ENCODE assay signal across 19 cellular contexts in the genomic region with DNA sequence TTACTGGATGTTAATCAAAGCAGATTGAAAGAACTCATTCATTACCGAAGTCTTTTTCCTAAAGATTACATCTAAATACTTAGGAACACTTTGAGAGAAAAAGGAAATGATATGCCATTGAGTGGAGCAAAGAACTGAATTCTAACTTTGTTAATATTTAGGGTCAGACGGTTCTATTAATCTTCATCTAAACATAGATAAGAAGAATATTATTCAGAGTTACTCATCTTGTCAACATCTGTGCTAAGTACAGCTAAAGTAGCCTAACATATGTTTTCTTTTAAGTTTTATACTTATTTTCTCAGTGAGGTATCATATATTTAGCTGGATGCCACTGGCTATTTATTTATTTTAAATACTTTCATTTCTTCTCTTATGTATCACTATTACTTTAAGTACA.
"Had no signal": no experiment of that assay in that cellular context is flagged by ENCODE, and none has a peak within 500 bp of the region (broad histone marks: within the 10 kb centered on the region; RNA-seq: fewer than 3 reads in every experiment).

No MANE protein-coding gene starts in this region.

- H3K27ac ChIP-seq: foreskin keratinocyte, hepatocyte, psoas muscle, right lobe of liver, spleen, tibial nerve, upper lobe of right lung, vagina had no signal

- H3K4me3 ChIP-seq: hepatocyte, psoas muscle, right lobe of liver, spleen, tibial nerve, upper lobe of right lung, vagina had no signal

- H3K27me3 ChIP-seq: foreskin keratinocyte, hepatocyte, right lobe of liver, spleen, tibial nerve, upper lobe of right lung, vagina had no signal

- H3K4me2 ChIP-seq: hepatocyte had no signal

- DNase-seq: effector memory CD8-positive, alpha-beta T cell; erythroblast; foreskin keratinocyte; kidney glomerular epithelial cell; mesendoderm; naive B cell; occipital lobe; psoas muscle; retina; right lobe of liver; spleen; stimulated activated CD4-positive, alpha-beta T cell treated with anti-CD3 and anti-CD28 coated beads, Interleukin-15, amount 100 ng/mL, for 24 hours; stimulated activated CD4-positive, alpha-beta T cell treated with anti-CD3 and anti-CD28 coated beads, Interleukin-1b, Interleukin-23, amount 100 ng/mL, for 48 hours; stimulated activated CD4-positive, alpha-beta T cell treated with anti-CD3 and anti-CD28 coated beads, Interleukin-4, amount 100 ng/mL, for 24 hours; upper lobe of right lung had no signal

- H3K4me1 ChIP-seq: foreskin keratinocyte, psoas muscle, right lobe of liver, spleen, upper lobe of right lung, vagina had no signal

- ATAC-seq: effector memory CD8-positive, alpha-beta T cell; foreskin keratinocyte; psoas muscle; right lobe of liver; stimulated activated memory B cell treated with anti-CD40 and anti-IgM and Interleukin-4, amounts not matched to agents 10 μg/mL and 1 μg/mL and 100 μg/mL, for 72 hours; upper lobe of right lung had no signal

- H3K79me2 ChIP-seq: hepatocyte had no signal

- H3K9me3 ChIP-seq: psoas muscle, right lobe of liver, spleen, tibial nerve, upper lobe of right lung, vagina had no signal

- H3K36me3 ChIP-seq: right lobe of liver, spleen, tibial nerve, upper lobe of right lung, vagina had no signal

- H2AFZ ChIP-seq: hepatocyte had no signal
